ENCODE assay signal across 1 cellular context in the genomic region with DNA sequence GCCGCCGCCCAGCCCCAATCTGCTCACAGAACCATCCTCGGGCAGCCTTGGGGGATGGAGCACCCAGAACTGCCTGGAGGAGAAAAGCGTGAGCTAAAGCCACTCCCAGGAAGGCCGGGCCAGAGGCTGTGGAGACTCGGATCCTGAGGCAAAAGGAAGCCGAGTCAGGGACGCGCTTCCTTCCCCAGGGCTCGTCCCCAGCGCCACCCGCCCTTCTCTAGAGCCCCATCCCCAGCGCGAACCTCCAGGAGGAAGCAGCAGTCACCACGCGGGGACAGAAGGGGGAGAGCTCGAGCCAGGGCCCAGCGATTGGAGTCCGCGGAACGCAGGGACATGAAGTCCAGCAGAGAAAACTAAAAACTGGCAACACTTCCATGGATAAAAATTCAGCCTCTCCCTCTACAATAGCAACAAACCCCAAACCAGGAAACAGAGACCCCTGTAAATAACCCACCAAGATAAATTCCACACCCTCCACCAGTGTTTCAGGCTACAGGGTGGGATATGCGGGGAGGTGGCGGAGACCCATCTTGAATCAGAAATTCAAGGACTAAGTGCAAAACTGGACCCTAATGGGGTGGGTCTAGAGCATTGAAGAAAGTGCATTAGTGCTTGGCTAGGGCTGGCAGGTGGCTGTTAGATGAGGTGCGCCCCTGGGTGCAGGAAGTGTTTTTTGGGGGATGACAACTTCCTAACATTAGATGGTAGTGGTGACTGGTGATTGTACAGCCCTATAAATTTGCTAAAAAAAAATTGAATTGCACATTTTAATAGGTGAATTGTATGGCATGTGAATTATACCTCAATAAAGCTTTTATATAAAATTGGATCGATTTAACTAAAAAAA.
TF ChIP-seq lines count a peak whose summit lies in the region.

No MANE protein-coding gene starts in this region.

TF ChIP-seq in GM23338, 12 proteins besides CTCF, POLR2A, EP300 and RAD21 (continued from another document):
- TF ChIP-seq, protein P1, sequence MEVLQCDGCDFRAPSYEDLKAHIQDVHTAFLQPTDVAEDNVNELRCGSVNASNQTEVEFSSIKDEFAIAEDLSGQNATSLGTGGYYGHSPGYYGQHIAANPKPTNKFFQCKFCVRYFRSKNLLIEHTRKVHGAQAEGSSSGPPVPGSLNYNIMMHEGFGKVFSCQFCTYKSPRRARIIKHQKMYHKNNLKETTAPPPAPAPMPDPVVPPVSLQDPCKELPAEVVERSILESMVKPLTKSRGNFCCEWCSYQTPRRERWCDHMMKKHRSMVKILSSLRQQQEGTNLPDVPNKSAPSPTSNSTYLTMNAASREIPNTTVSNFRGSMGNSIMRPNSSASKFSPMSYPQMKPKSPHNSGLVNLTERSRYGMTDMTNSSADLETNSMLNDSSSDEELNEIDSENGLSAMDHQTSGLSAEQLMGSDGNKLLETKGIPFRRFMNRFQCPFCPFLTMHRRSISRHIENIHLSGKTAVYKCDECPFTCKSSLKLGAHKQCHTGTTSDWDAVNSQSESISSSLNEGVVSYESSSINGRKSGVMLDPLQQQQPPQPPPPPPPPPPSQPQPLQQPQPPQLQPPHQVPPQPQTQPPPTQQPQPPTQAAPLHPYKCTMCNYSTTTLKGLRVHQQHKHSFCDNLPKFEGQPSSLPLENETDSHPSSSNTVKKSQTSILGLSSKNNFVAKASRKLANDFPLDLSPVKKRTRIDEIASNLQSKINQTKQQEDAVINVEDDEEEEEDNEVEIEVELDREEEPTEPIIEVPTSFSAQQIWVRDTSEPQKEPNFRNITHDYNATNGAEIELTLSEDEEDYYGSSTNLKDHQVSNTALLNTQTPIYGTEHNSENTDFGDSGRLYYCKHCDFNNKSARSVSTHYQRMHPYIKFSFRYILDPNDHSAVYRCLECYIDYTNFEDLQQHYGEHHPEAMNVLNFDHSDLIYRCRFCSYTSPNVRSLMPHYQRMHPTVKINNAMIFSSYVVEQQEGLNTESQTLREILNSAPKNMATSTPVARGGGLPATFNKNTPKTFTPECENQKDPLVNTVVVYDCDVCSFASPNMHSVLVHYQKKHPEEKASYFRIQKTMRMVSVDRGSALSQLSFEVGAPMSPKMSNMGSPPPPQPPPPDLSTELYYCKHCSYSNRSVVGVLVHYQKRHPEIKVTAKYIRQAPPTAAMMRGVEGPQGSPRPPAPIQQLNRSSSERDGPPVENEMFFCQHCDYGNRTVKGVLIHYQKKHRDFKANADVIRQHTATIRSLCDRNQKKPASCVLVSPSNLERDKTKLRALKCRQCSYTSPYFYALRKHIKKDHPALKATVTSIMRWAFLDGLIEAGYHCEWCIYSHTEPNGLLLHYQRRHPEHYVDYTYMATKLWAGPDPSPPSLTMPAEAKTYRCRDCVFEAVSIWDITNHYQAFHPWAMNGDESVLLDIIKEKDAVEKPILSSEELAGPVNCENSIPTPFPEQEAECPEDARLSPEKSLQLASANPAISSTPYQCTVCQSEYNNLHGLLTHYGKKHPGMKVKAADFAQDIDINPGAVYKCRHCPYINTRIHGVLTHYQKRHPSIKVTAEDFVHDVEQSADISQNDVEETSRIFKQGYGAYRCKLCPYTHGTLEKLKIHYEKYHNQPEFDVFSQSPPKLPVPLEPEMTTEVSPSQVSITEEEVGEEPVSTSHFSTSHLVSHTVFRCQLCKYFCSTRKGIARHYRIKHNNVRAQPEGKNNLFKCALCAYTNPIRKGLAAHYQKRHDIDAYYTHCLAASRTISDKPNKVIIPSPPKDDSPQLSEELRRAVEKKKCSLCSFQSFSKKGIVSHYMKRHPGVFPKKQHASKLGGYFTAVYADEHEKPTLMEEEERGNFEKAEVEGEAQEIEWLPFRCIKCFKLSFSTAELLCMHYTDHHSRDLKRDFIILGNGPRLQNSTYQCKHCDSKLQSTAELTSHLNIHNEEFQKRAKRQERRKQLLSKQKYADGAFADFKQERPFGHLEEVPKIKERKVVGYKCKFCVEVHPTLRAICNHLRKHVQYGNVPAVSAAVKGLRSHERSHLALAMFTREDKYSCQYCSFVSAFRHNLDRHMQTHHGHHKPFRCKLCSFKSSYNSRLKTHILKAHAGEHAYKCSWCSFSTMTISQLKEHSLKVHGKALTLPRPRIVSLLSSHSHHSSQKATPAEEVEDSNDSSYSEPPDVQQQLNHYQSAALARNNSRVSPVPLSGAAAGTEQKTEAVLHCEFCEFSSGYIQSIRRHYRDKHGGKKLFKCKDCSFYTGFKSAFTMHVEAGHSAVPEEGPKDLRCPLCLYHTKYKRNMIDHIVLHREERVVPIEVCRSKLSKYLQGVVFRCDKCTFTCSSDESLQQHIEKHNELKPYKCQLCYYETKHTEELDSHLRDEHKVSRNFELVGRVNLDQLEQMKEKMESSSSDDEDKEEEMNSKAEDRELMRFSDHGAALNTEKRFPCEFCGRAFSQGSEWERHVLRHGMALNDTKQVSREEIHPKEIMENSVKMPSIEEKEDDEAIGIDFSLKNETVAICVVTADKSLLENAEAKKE (CRISPR knock-in tag; IDR thresholded peaks at IDR 0.05), result no peak
- TF ChIP-seq NANOG (IDR thresholded peaks at IDR 0.05; ENCODE audit: borderline replicate concordance), result no peak
- no peak for TF ChIP-seq STAT1 (IDR thresholded peaks at IDR 0.05; ENCODE audit: unreplicated experiment)
